In the genomic region with DNA sequence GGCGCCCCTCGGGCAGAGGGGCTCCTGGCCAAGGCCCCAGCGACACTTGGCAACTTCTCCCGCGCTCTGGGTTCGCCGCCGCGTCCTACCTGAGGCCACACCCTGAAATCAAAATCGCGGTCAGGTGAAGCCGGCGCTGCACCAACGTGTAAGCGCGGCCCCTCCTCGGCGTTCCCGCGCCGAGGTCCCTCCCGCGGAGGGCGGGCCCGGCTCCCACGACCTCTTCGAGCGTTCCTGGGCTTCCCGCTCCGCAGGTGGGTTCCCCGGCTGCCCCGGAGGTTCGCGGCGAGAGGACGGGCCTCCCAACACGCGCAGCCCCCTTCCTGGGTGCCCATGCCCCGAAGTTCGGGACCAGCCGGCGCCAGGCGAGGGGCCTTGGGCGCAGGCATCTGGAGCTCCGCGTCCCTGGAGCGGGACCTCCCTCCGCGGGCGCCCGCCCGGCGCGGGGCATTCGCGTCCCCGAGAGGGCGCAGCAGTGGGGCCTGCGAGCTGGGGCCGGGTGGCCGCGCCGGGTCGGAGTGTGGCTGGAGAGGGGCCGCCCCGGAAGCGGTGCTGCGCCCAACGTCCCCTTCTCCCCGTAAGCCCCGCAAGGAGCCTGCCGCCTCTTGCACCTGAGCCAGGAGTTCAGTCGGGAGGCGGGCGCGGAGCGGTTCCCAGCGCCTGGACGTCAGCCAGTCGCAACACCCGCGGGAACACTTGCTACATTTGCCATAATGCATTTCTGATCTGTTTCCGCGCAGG, we compare ENCODE assay signal across 8 cellular contexts. TPM values are rescaled to one million over a fixed set of nuclear protein-coding genes. Genes with fewer than 3 reads are reported as not detected.
DNase-seq lines count a peak whose midpoint lies in the region; ATAC-seq and TF ChIP-seq lines count a peak whose summit lies in the region.

No MANE protein-coding gene starts in this region.

- no peaks in the 10 kb centered on the region for H3K9me2 ChIP-seq in OCI-LY1 (ENCODE audit: low read depth, low read length)

- no peaks in the 10 kb centered on the region for H4K20me1 ChIP-seq in OCI-LY1 (ENCODE audit: insufficient read depth, low read length)

- no peak for TF ChIP-seq CTCF in OCI-LY1 (IDR thresholded peaks at IDR 0.05; ENCODE audit: low read length)

- H3K9ac ChIP-seq in OCI-LY1 (ENCODE audit: low read length) = peak overlapping the region; percentile 25; the same call in 1 of the 2 replicates
- H3K9ac ChIP-seq in duodenal mucosa (ENCODE audit: low read depth in 1 of 2, low read length in 2 of 2) = peak overlapping the region; percentile 51 to 69
- peak overlapping the region; percentile 47 to 55 for H3K9ac ChIP-seq in mucosa of rectum (ENCODE audit: low read depth in 1 of 2, low read length in 2 of 2)

- H2AFZ ChIP-seq in OCI-LY1 (ENCODE audit: low read length) = no peak overlapping the region

- H3K27me3 ChIP-seq in OCI-LY1 (ENCODE audit: insufficient read depth, low read length) (peaks cover 11% of the 10 kb centered on the region), duodenal mucosa (ENCODE audit: control insufficient read depth in 1 of 2, insufficient read depth in 2 of 2, low read length in 2 of 2) (peaks cover 3 to 6% of the 10 kb centered on the region in 2 donors), mucosa of rectum (ENCODE audit: control insufficient read depth in 2 of 2, insufficient read depth in 2 of 2, low read length in 2 of 2) (peaks cover 4 to 5% of the 10 kb centered on the region in 2 donors), aorta (ENCODE audit: control insufficient read depth in 1 of 2, insufficient read depth in 2 of 2, low read length in 1 of 2) (no peaks in the 10 kb centered on the region)

- 4 to 6% methylated on average over 73 to 84 of the region's 84 CpGs for WGBS in aorta, 2 donors

- H3K4me3 ChIP-seq in OCI-LY1 (ENCODE audit: low read depth, low read length, poor library complexity, severe bottlenecking) (peak overlapping the region; percentile 55), duodenal mucosa (ENCODE audit: low read depth in 1 of 2, low read length in 2 of 2) (peak overlapping the region; percentile 68 to 78), mucosa of rectum (ENCODE audit: low read length in 2 of 2) (peak overlapping the region; percentile 66 to 69), aorta (ENCODE audit: low read length in 2 of 2) (peak overlapping the region; percentile 3 to 48)

- no peak overlapping the region for H3K27ac ChIP-seq in OCI-LY1 (ENCODE audit: low read depth, low read length, poor library complexity, severe bottlenecking)
- no peak overlapping the region for H3K27ac ChIP-seq in duodenal mucosa (ENCODE audit: low read depth, low read length)
- H3K27ac ChIP-seq in mucosa of rectum (ENCODE audit: low read depth in 2 of 2, low read length in 2 of 2) = no peak overlapping the region
- H3K27ac ChIP-seq in aorta (ENCODE audit: low read depth in 1 of 2, low read length in 2 of 2) = no peak overlapping the region

- no peaks in the 10 kb centered on the region for H3F3A ChIP-seq in OCI-LY1 (ENCODE audit: insufficient read depth, low read length)

- H3K4me2 ChIP-seq in OCI-LY1 (ENCODE audit: low read length) = peak overlapping the region; percentile 61

- H3K9me3 ChIP-seq in OCI-LY1 (ENCODE audit: low read length) (no peaks in the 10 kb centered on the region), duodenal mucosa (ENCODE audit: control insufficient read depth in 1 of 2, low read length in 2 of 2) (no peaks in the 10 kb centered on the region), mucosa of rectum (ENCODE audit: control insufficient read depth in 2 of 2, low read length in 2 of 2) (no peaks in the 10 kb centered on the region), aorta (ENCODE audit: control insufficient read depth, low read length) (no peaks in the 10 kb centered on the region)

- no peaks in the 10 kb centered on the region for H3K79me2 ChIP-seq in OCI-LY1 (ENCODE audit: insufficient read depth, low read length)

- intact Hi-C loops in aorta (cut with DNase I) = loop anchor here in 1 of 2 donors (10.0 kb wide), 1 partner anchor 62 kb away; no protein-coding TSS in a partner anchor

- ATAC-seq in aorta (ENCODE audit: low FRiP score) (peak; percentile 56), GM19395 (IDR thresholded peaks at IDR 0.05; ENCODE audit: unreplicated experiment) (no peak), HG02571 (IDR thresholded peaks at IDR 0.05; ENCODE audit: unreplicated experiment) (no peak)

- H3K36me3 ChIP-seq in OCI-LY1 (ENCODE audit: insufficient read depth, low read length) = no peaks in the 10 kb centered on the region
- H3K36me3 ChIP-seq in duodenal mucosa (ENCODE audit: control insufficient read depth in 1 of 2, insufficient read depth in 2 of 2, low read length in 2 of 2) = no peaks in the 10 kb centered on the region
- H3K36me3 ChIP-seq in mucosa of rectum (ENCODE audit: control insufficient read depth in 2 of 2, insufficient read depth in 2 of 2, low read length in 2 of 2) = no peaks in the 10 kb centered on the region
- H3K36me3 ChIP-seq in aorta (ENCODE audit: control insufficient read depth in 1 of 2, insufficient read depth in 2 of 2, low read length in 1 of 2) = no peaks in the 10 kb centered on the region

- H3K4me1 ChIP-seq in OCI-LY1 (ENCODE audit: insufficient read depth, low read length, severe bottlenecking) = peaks cover 3% of the 10 kb centered on the region
- peaks cover 8 to 9% of the 10 kb centered on the region in 2 donors for H3K4me1 ChIP-seq in duodenal mucosa (ENCODE audit: control insufficient read depth in 1 of 2, insufficient read depth in 2 of 2, low read length in 2 of 2)
- peaks cover 0 to 8% of the 10 kb centered on the region in 2 donors for H3K4me1 ChIP-seq in mucosa of rectum (ENCODE audit: control insufficient read depth in 2 of 2, insufficient read depth in 2 of 2, low read length in 2 of 2)
- H3K4me1 ChIP-seq in aorta (ENCODE audit: control insufficient read depth in 1 of 2, insufficient read depth in 2 of 2, low read length in 2 of 2) = no peaks in the 10 kb centered on the region

- DNase-seq in NCI-H1417 (lab: John Stamatoyannopoulos, UW) = peak; percentile 22 to 76 (median 70)
- DNase-seq in NCI-H1417 treated with DMSO at 0.1 percent for 48 hours (lab: John Stamatoyannopoulos, UW) = no peak
- peak; percentile 59 to 85 for DNase-seq in aorta

RNA-seq across cellular contexts. Expression of a gene that starts 13.7 kb away (rescaled TPM):
- under 1 TPM; 0.81 to 0.91 TPM for total RNA-seq in aorta
- polyA plus RNA-seq in aorta = not detected

RNA-seq across cellular contexts. Expression of a gene that starts 30.3 kb away (rescaled TPM):
- not detected for total RNA-seq in aorta
- not detected for polyA plus RNA-seq in aorta

RNA-seq across cellular contexts. Expression of a gene that starts 55.1 kb away (rescaled TPM):
- 10 to 100 TPM; 23.6 to 55.8 TPM for total RNA-seq in aorta
- polyA plus RNA-seq in aorta = 1 to 10 TPM; 5.8 to 7.2 TPM
